19 cellular contexts compared by ENCODE assay signal in genomic region chr9:121185774-121186403, GRCh38. TPM values are rescaled to one million over a fixed set of nuclear protein-coding genes. Genes with fewer than 3 reads are reported as not detected.
DNase-seq lines count a peak whose midpoint lies in the region; ATAC-seq and TF ChIP-seq lines count a peak whose summit lies in the region.
"Had no signal": no experiment of that assay in that cellular context is flagged by ENCODE, and none has a peak within 500 bp of the region (broad histone marks: within the 10 kb centered on the region; RNA-seq: fewer than 3 reads in every experiment).

No MANE protein-coding gene starts in this region.

- H3K79me2 ChIP-seq in osteoblast (ENCODE audit: insufficient read depth, low read length) (peaks cover 92% of the 10 kb centered on the region), MM.1S (ENCODE audit: low read length) (peaks cover 75% of the 10 kb centered on the region)

- peak overlapping the region; percentile 87 for H3K27ac Mint-ChIP-seq in activated T-cell treated with anti-CD3 and anti-CD28 coated beads, Interleukin-2, amount 50 U/mL, for 24 hours
- H3K27ac Mint-ChIP-seq in activated naive CD8-positive, alpha-beta T cell treated with anti-CD3 and anti-CD28 coated beads for 36 hours: peak overlapping the region; percentile 89
- peak overlapping the region; percentile 84 for H3K27ac Mint-ChIP-seq in stimulated activated effector memory CD8-positive, alpha-beta T cell treated with anti-CD3 and anti-CD28 coated beads, Interleukin-12 subunit alpha, Interleukin-12 subunit beta, amount 100 ng/mL, for 72 hours
- H3K27ac Mint-ChIP-seq: dendritic cell treated with granulocyte-macrophage colony-stimulating factor and Interleukin-4, amounts not matched to agents 40 ng/mL and 50 ng/mL, for 4 days had no signal

- H3K27me3 Mint-ChIP-seq in activated T-cell treated with anti-CD3 and anti-CD28 coated beads, Interleukin-2, amount 50 U/mL, for 24 hours: no peaks in the 10 kb centered on the region
- H3K27me3 Mint-ChIP-seq in activated naive CD8-positive, alpha-beta T cell treated with anti-CD3 and anti-CD28 coated beads for 36 hours: no peaks in the 10 kb centered on the region
- H3K27me3 Mint-ChIP-seq: dendritic cell treated with granulocyte-macrophage colony-stimulating factor and Interleukin-4, amounts not matched to agents 40 ng/mL and 50 ng/mL, for 4 days had no signal

- H3K27me3 ChIP-seq in osteoblast (ENCODE audit: insufficient read depth, low read length): no peaks in the 10 kb centered on the region
- H3K27me3 ChIP-seq in MM.1S (replicated peaks; ENCODE audit: insufficient read depth, low read length): no peaks in the 10 kb centered on the region
- H3K27me3 ChIP-seq: esophagus muscularis mucosa, heart left ventricle, testis had no signal

- no peaks in the 10 kb centered on the region for H3K9me3 Mint-ChIP-seq in activated T-cell treated with anti-CD3 and anti-CD28 coated beads, Interleukin-2, amount 50 U/mL, for 24 hours
- no peaks in the 10 kb centered on the region for H3K9me3 Mint-ChIP-seq in activated naive CD8-positive, alpha-beta T cell treated with anti-CD3 and anti-CD28 coated beads for 36 hours
- no peaks in the 10 kb centered on the region for H3K9me3 Mint-ChIP-seq in stimulated activated effector memory CD8-positive, alpha-beta T cell treated with anti-CD3 and anti-CD28 coated beads, Interleukin-12 subunit alpha, Interleukin-12 subunit beta, amount 100 ng/mL, for 72 hours
- H3K9me3 Mint-ChIP-seq: dendritic cell treated with granulocyte-macrophage colony-stimulating factor and Interleukin-4, amounts not matched to agents 40 ng/mL and 50 ng/mL, for 4 days had no signal

- H2AFZ ChIP-seq in osteoblast (ENCODE audit: low read length) (no peak overlapping the region), MM.1S (ENCODE audit: low read length) (no peak overlapping the region)
- H2AFZ ChIP-seq: PC-9 had no signal

- no peak for TF ChIP-seq CTCF in osteoblast (IDR thresholded peaks at IDR 0.05; ENCODE audit: extremely low read depth, low read depth, low read length)
- no peak for TF ChIP-seq CTCF in MM.1S (IDR thresholded peaks at IDR 0.05; ENCODE audit: low read length)

- no peak overlapping the region for H3K4me2 ChIP-seq in osteoblast (ENCODE audit: insufficient read depth, low read length)
- no peak overlapping the region for H3K4me2 ChIP-seq in MM.1S (ENCODE audit: low read depth, low read length)
- H3K4me2 ChIP-seq: PC-9, SK-N-SH had no signal

- H3F3A ChIP-seq in MM.1S (ENCODE audit: insufficient read depth, low read length): no peaks in the 10 kb centered on the region

- peaks cover 81% of the 10 kb centered on the region for H3K4me1 Mint-ChIP-seq in activated T-cell treated with anti-CD3 and anti-CD28 coated beads, Interleukin-2, amount 50 U/mL, for 24 hours (ENCODE audit: low read depth)
- H3K4me1 Mint-ChIP-seq in activated naive CD8-positive, alpha-beta T cell treated with anti-CD3 and anti-CD28 coated beads for 36 hours: peaks cover 66% of the 10 kb centered on the region
- H3K4me1 Mint-ChIP-seq in stimulated activated effector memory CD8-positive, alpha-beta T cell treated with anti-CD3 and anti-CD28 coated beads, Interleukin-12 subunit alpha, Interleukin-12 subunit beta, amount 100 ng/mL, for 72 hours: peaks cover 57% of the 10 kb centered on the region

- no peaks in the 10 kb centered on the region for H3K9me3 ChIP-seq in KOPT-K1 (ENCODE audit: insufficient read depth, low read length, poor library complexity, severe bottlenecking)
- no peaks in the 10 kb centered on the region for H3K9me3 ChIP-seq in osteoblast (ENCODE audit: low read depth, low read length)
- no peaks in the 10 kb centered on the region for H3K9me3 ChIP-seq in MM.1S (replicated peaks; ENCODE audit: insufficient read depth, low read length)
- H3K9me3 ChIP-seq: Caco-2, esophagus muscularis mucosa, heart left ventricle, psoas muscle, SK-N-SH, testis had no signal

- H3K9ac ChIP-seq in MM.1S (ENCODE audit: low read length): no peak overlapping the region
- H3K9ac ChIP-seq: SK-N-SH had no signal

- DNase-seq in activated T-cell treated with anti-CD3 and anti-CD28 coated beads, Interleukin-2, amount 50 U/mL, for 24 hours: no peak
- DNase-seq in activated T-cell treated with anti-CD3 and anti-CD28 coated beads, Interleukin-2, amount 50 U/mL, for 48 hours: no peak
- no peak for DNase-seq in activated naive CD8-positive, alpha-beta T cell treated with anti-CD3 and anti-CD28 coated beads for 36 hours
- no peak for DNase-seq in stimulated activated effector memory CD8-positive, alpha-beta T cell treated with anti-CD3 and anti-CD28 coated beads, Interleukin-12 subunit alpha, Interleukin-12 subunit beta, amount 100 ng/mL, for 72 hours (ENCODE audit: low spot score in 2 of 2)
- DNase-seq in osteoblast (ENCODE audit: insufficient read length, low spot score, missing footprints): no peak
- no peak for DNase-seq in GDM1 (lab: John Stamatoyannopoulos, UW)
- no peak for DNase-seq in MM.1S
- DNase-seq: Caco-2, heart left ventricle, islet precursor cell, NCI-H2029 treated with DMSO at 0.1 percent for 48 hours, NCI-H524 treated with DMSO at 0.1 percent for 48 hours, PC-9, psoas muscle, SK-N-SH, testis had no signal

- H3K36me3 Mint-ChIP-seq in activated T-cell treated with anti-CD3 and anti-CD28 coated beads, Interleukin-2, amount 50 U/mL, for 24 hours (ENCODE audit: low read depth): peaks cover 86% of the 10 kb centered on the region
- H3K36me3 Mint-ChIP-seq in activated naive CD8-positive, alpha-beta T cell treated with anti-CD3 and anti-CD28 coated beads for 36 hours: peaks cover 55% of the 10 kb centered on the region
- H3K36me3 Mint-ChIP-seq in stimulated activated effector memory CD8-positive, alpha-beta T cell treated with anti-CD3 and anti-CD28 coated beads, Interleukin-12 subunit alpha, Interleukin-12 subunit beta, amount 100 ng/mL, for 72 hours: peaks cover 92% of the 10 kb centered on the region

- H4K20me1 ChIP-seq in osteoblast (ENCODE audit: insufficient read depth, low read length): peaks cover 50% of the 10 kb centered on the region
- peaks cover 5% of the 10 kb centered on the region for H4K20me1 ChIP-seq in MM.1S (ENCODE audit: insufficient read depth, low read length)

- peaks cover 66% of the 10 kb centered on the region for H3K36me3 ChIP-seq in KOPT-K1 (ENCODE audit: insufficient read depth, low read length)
- peaks cover 45% of the 10 kb centered on the region for H3K36me3 ChIP-seq in osteoblast (ENCODE audit: insufficient read depth, low read length)
- peaks cover 12% of the 10 kb centered on the region for H3K36me3 ChIP-seq in MM.1S (replicated peaks; ENCODE audit: insufficient read depth, low read length)

- ATAC-seq in stimulated activated effector memory CD8-positive, alpha-beta T cell treated with anti-CD3 and anti-CD28 coated beads, Interleukin-12 subunit alpha, Interleukin-12 subunit beta, amount 100 ng/mL, for 72 hours: peak; percentile 62
- ATAC-seq: psoas muscle had no signal

- peak overlapping the region; percentile 45 for H3K27ac ChIP-seq in KOPT-K1 (ENCODE audit: low read depth, low read length, poor library complexity, severe bottlenecking)
- no peak overlapping the region for H3K27ac ChIP-seq in osteoblast (ENCODE audit: low read depth, low read length)
- no peak overlapping the region for H3K27ac ChIP-seq in MM.1S (ENCODE audit: low read length)
- H3K27ac ChIP-seq: esophagus muscularis mucosa, heart left ventricle, PC-9, psoas muscle, testis had no signal

- H3K4me3 ChIP-seq in osteoblast (ENCODE audit: insufficient read depth, low read length) (no peak overlapping the region), MM.1S (ENCODE audit: low read length) (no peak overlapping the region)
- H3K4me3 ChIP-seq: esophagus muscularis mucosa, heart left ventricle, PC-9, psoas muscle, testis had no signal

- H3K4me1 ChIP-seq in osteoblast (ENCODE audit: insufficient read depth, low read length) (peaks cover 20% of the 10 kb centered on the region), MM.1S (ENCODE audit: low read length) (no peaks in the 10 kb centered on the region)

- no peaks in the 10 kb centered on the region for H3K9me2 ChIP-seq in MM.1S (replicated peaks; ENCODE audit: insufficient read depth, low read length)
- H3K9me2 ChIP-seq: SK-N-SH had no signal

- peak overlapping the region; percentile 28 for H3K4me3 Mint-ChIP-seq in activated T-cell treated with anti-CD3 and anti-CD28 coated beads, Interleukin-2, amount 50 U/mL, for 24 hours
- H3K4me3 Mint-ChIP-seq in activated naive CD8-positive, alpha-beta T cell treated with anti-CD3 and anti-CD28 coated beads for 36 hours: no peak overlapping the region
- H3K4me3 Mint-ChIP-seq in stimulated activated effector memory CD8-positive, alpha-beta T cell treated with anti-CD3 and anti-CD28 coated beads, Interleukin-12 subunit alpha, Interleukin-12 subunit beta, amount 100 ng/mL, for 72 hours: peak overlapping the region; percentile 6
- H3K4me3 Mint-ChIP-seq: dendritic cell treated with granulocyte-macrophage colony-stimulating factor and Interleukin-4, amounts not matched to agents 40 ng/mL and 50 ng/mL, for 4 days had no signal

RNA-seq across cellular contexts. Expression of gene RAB14, which starts 15.8 kb away (rescaled TPM):
- total RNA-seq in activated naive CD8-positive, alpha-beta T cell treated with anti-CD3 and anti-CD28 coated beads for 36 hours: 10 to 100 TPM; 58.4 to 61.0 TPM
- 30.0 and 30.1 TPM in 2 replicates for total RNA-seq in osteoblast
